Comparison of ENCODE assay signal across 1 cellular context in genomic region chr7:28685291-28685659, GRCh38.
A peak's percentile ranks its signal among the peaks of the same experiment; 100 is the strongest.
TF ChIP-seq lines count a peak whose summit lies in the region.

No MANE protein-coding gene starts in this region.

TF ChIP-seq in GM12878, 131 proteins besides CTCF, POLR2A, EP300 and RAD21 (continued from another document):
- TF ChIP-seq RELB (IDR thresholded peaks at IDR 0.05; ENCODE audit: low read depth), result peak; percentile 41; the same call in 1 of the 2 replicates
- no peak for TF ChIP-seq BRCA1 (IDR thresholded peaks at IDR 0.05; ENCODE audit: low read depth, low read length)
- TF ChIP-seq SUPT20H (IDR thresholded peaks at IDR 0.05; ENCODE audit: borderline replicate concordance, control insufficient read depth, low read depth, low read length), result no peak
- no peak for TF ChIP-seq DPF2 (IDR thresholded peaks at IDR 0.05)
- no peak for TF ChIP-seq NBN (IDR thresholded peaks at IDR 0.05)
- TF ChIP-seq SMAD5 (IDR thresholded peaks at IDR 0.05; ENCODE audit: low read depth), result no peak
- TF ChIP-seq ASH2L (IDR thresholded peaks at IDR 0.05; ENCODE audit: borderline replicate concordance, low read depth), result no peak
- no peak for TF ChIP-seq E4F1 (IDR thresholded peaks at IDR 0.05; ENCODE audit: borderline replicate concordance, partially characterized antibody)
- TF ChIP-seq NR2F1 (conservative IDR thresholded peaks at IDR 0.05), result peak; percentile 60
- TF ChIP-seq MEF2B (IDR thresholded peaks at IDR 0.05; ENCODE audit: partially characterized antibody, poor library complexity, severe bottlenecking), result no peak
